13 cellular contexts compared by ENCODE assay signal in the genomic region with DNA sequence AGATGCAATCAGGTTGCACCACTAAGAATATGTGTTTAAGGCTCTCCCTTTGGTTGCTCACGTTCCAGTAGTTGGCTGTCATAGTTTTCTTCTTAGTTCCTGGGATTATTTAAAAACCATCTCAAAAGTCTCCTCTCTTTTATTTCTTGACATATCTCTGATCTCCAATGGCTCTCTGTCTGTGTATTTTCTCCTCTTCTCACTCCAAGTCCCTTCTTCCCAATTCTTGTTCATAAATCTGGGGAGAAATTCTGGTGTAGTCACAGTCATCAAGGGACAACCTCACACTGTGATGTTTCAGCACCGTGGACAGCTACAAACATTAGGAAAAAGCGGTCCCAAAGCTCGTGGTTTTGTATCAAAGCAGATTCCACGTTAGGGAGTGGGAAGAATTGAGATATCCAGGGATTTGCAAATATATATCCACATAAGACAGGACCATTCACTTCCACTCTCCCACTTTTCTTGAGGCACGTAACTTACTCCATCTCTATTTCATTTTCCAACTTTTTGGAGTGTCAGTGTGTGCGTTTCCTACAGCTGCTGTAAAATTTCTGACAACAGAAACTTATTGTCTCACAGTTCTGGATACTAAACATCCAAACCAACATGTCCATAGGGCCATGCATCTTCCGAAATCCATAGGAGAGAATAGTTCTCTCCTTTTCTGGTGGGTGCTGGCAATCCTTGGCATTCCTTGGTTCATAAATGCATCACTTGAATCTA.
DNase-seq lines count a peak whose midpoint lies in the region; ATAC-seq and TF ChIP-seq lines count a peak whose summit lies in the region.
"Had no signal": no experiment of that assay in that cellular context is flagged by ENCODE, and none has a peak within 500 bp of the region (broad histone marks: within the 10 kb centered on the region; RNA-seq: fewer than 3 reads in every experiment).

No MANE protein-coding gene starts in this region.

- H3K9me3 Mint-ChIP-seq in activated CD4-positive, alpha-beta T cell treated with anti-CD3 and anti-CD28 coated beads, Interleukin-2, amount 10 ng/mL, durations not matched to agents 7 days and 5 days: no peaks in the 10 kb centered on the region
- H3K9me3 Mint-ChIP-seq in progenitor cell of endocrine pancreas (ENCODE audit: low read depth): no peaks in the 10 kb centered on the region
- H3K9me3 Mint-ChIP-seq in natural killer cell treated with Interleukin-12 subunit alpha and Interleukin-12 subunit beta and Interleukin-15 and Interleukin-18, amount 100 ng/mL, for 72 hours: peaks cover 3% of the 10 kb centered on the region
- peaks cover 0 to 2% of the 10 kb centered on the region in 2 donors for H3K9me3 Mint-ChIP-seq in natural killer cell

- no peak overlapping the region for H3K4me3 Mint-ChIP-seq in activated CD4-positive, alpha-beta T cell treated with anti-CD3 and anti-CD28 coated beads, Interleukin-2, amount 10 ng/mL, durations not matched to agents 7 days and 5 days
- H3K4me3 Mint-ChIP-seq in progenitor cell of endocrine pancreas (ENCODE audit: low read depth): no peak overlapping the region
- H3K4me3 Mint-ChIP-seq in natural killer cell treated with Interleukin-12 subunit alpha and Interleukin-12 subunit beta and Interleukin-15 and Interleukin-18, amount 100 ng/mL, for 72 hours: no peak overlapping the region
- H3K4me3 Mint-ChIP-seq in natural killer cell: no peak overlapping the region
- H3K4me3 Mint-ChIP-seq: memory B cell had no signal

- intact Hi-C loops in natural killer cell (cut with micrococcal nuclease): no loop called here

- no peaks in the 10 kb centered on the region for H3K4me1 Mint-ChIP-seq in activated CD4-positive, alpha-beta T cell treated with anti-CD3 and anti-CD28 coated beads, Interleukin-2, amount 10 ng/mL, durations not matched to agents 7 days and 5 days
- H3K4me1 Mint-ChIP-seq in progenitor cell of endocrine pancreas (ENCODE audit: low read depth) (no peaks in the 10 kb centered on the region), natural killer cell (no peaks in the 10 kb centered on the region)
- H3K4me1 Mint-ChIP-seq in natural killer cell treated with Interleukin-12 subunit alpha and Interleukin-12 subunit beta and Interleukin-15 and Interleukin-18, amount 100 ng/mL, for 72 hours (ENCODE audit: low read depth in 2 of 2): no peaks in the 10 kb centered on the region
- H3K4me1 Mint-ChIP-seq: memory B cell had no signal

- H3K27ac Mint-ChIP-seq in activated CD4-positive, alpha-beta T cell treated with anti-CD3 and anti-CD28 coated beads, Interleukin-2, amount 10 ng/mL, durations not matched to agents 7 days and 5 days: no peak overlapping the region
- H3K27ac Mint-ChIP-seq in progenitor cell of endocrine pancreas (no peak overlapping the region), natural killer cell (no peak overlapping the region)
- H3K27ac Mint-ChIP-seq in natural killer cell treated with Interleukin-12 subunit alpha and Interleukin-12 subunit beta and Interleukin-15 and Interleukin-18, amount 100 ng/mL, for 72 hours: no peak overlapping the region
- H3K27ac Mint-ChIP-seq: memory B cell had no signal

- POLR2A ChIA-PET in activated CD4-positive, alpha-beta T cell treated with anti-CD3 and anti-CD28 coated beads, Interleukin-2, amount 10 ng/mL, durations not matched to agents 7 days and 5 days (lab: Charles Lee): no interaction called here

- no peak for TF ChIP-seq CTCF in NB4 (IDR thresholded peaks at IDR 0.05; ENCODE audit: low read depth, low read length)
- no peak for TF ChIP-seq CTCF in progenitor cell of endocrine pancreas (IDR thresholded peaks at IDR 0.05; ENCODE audit: unreplicated experiment)
- no peak for TF ChIP-seq CTCF in natural killer cell (IDR thresholded peaks at IDR 0.05)

- ATAC-seq in natural killer cell treated with Interleukin-12 subunit alpha and Interleukin-12 subunit beta and Interleukin-15 and Interleukin-18, amount 100 ng/mL, for 72 hours: no peak
- ATAC-seq in natural killer cell: no peak

- no peaks in the 10 kb centered on the region for H3K27me3 Mint-ChIP-seq in activated CD4-positive, alpha-beta T cell treated with anti-CD3 and anti-CD28 coated beads, Interleukin-2, amount 10 ng/mL, durations not matched to agents 7 days and 5 days
- peaks cover 13% of the 10 kb centered on the region for H3K27me3 Mint-ChIP-seq in progenitor cell of endocrine pancreas
- peaks cover 17 to 24% of the 10 kb centered on the region in 2 donors for H3K27me3 Mint-ChIP-seq in natural killer cell treated with Interleukin-12 subunit alpha and Interleukin-12 subunit beta and Interleukin-15 and Interleukin-18, amount 100 ng/mL, for 72 hours
- H3K27me3 Mint-ChIP-seq in natural killer cell (ENCODE audit: low read depth in 2 of 2): peaks cover 0 to 13% of the 10 kb centered on the region in 2 donors

- CTCF ChIA-PET in activated CD4-positive, alpha-beta T cell treated with anti-CD3 and anti-CD28 coated beads, Interleukin-2, amount 10 ng/mL, durations not matched to agents 7 days and 5 days (lab: Charles Lee): no interaction called here

- TF ChIP-seq POLR2A in NB4 (IDR thresholded peaks at IDR 0.05; ENCODE audit: extremely low read depth, insufficient read length): no peak

- no peak overlapping the region for H3K4me3 ChIP-seq in NB4 (ENCODE audit: low read depth, low read length)

- H3K36me3 Mint-ChIP-seq in activated CD4-positive, alpha-beta T cell treated with anti-CD3 and anti-CD28 coated beads, Interleukin-2, amount 10 ng/mL, durations not matched to agents 7 days and 5 days (ENCODE audit: low read depth): no peaks in the 10 kb centered on the region
- no peaks in the 10 kb centered on the region for H3K36me3 Mint-ChIP-seq in progenitor cell of endocrine pancreas (ENCODE audit: insufficient read depth)
- no peaks in the 10 kb centered on the region for H3K36me3 Mint-ChIP-seq in natural killer cell treated with Interleukin-12 subunit alpha and Interleukin-12 subunit beta and Interleukin-15 and Interleukin-18, amount 100 ng/mL, for 72 hours
- H3K36me3 Mint-ChIP-seq in natural killer cell: no peaks in the 10 kb centered on the region

- peak; percentile 8 for DNase-seq in activated CD4-positive, alpha-beta T cell treated with anti-CD3 and anti-CD28 coated beads, Interleukin-2, amount 10 ng/mL, durations not matched to agents 7 days and 5 days
- DNase-seq in activated CD4-positive, alpha-beta T cell treated with anti-CD3 and anti-CD28 coated beads for 1 hour: no peak
- DNase-seq in NB4 (ENCODE audit: low read depth): peak; percentile 22
- peak; percentile 62 for DNase-seq in ecto neural progenitor cell (ENCODE audit: low spot score)
- peak; percentile 25 for DNase-seq in progenitor cell of endocrine pancreas (ENCODE audit: low spot score, unreplicated experiment)
- no peak for DNase-seq in natural killer cell treated with Interleukin-12 subunit alpha and Interleukin-12 subunit beta and Interleukin-15 and Interleukin-18, amount 100 ng/mL, for 72 hours (ENCODE audit: low spot score)
- no peak for DNase-seq in activated T-cell treated with anti-CD3 and anti-CD28 coated beads for 4 hours
- DNase-seq in natural killer cell: no peak
- DNase-seq: amygdala, head of caudate nucleus, KBM-7, NCI-H2029 treated with DMSO at 0.1 percent for 48 hours had no signal

Comparison
In these comparisons a context has a peak if more than half of its experiments do, and no peak if none do; other contexts are left out.
1. DNase-seq: peak in activated CD4-positive, alpha-beta T cell treated with anti-CD3 and anti-CD28 coated beads, Interleukin-2, amount 10 ng/mL, durations not matched to agents 7 days and 5 days (single experiment), NB4 (single experiment), ecto neural progenitor cell (single experiment) and progenitor cell of endocrine pancreas (single experiment); none in activated CD4-positive, alpha-beta T cell treated with anti-CD3 and anti-CD28 coated beads for 1 hour (single experiment), natural killer cell treated with Interleukin-12 subunit alpha and Interleukin-12 subunit beta and Interleukin-15 and Interleukin-18, amount 100 ng/mL, for 72 hours (single experiment), activated T-cell treated with anti-CD3 and anti-CD28 coated beads for 4 hours (single experiment) and natural killer cell (single experiment).